In the genomic region with DNA sequence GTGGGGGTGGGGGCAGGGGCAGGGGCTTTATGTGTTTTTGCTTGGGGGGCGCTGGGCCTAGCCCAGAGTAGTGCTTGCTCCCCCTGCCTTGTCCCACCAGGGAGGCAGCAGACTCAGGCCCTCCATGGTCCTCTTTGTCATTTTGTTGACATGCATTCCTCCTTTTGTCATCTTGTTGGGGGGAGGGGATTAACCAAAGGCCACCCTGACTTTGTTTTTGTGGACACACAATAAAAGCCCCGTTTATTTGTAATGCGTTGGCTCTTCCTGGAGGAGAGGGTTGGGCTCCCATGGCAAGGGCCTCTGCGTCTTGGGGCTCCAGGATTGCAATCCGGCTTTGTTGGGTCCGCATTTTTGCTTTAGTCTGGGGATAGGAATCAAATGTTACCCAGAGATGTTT, we compare ENCODE assay signal across 24 cellular contexts. TPM values are rescaled to one million over a fixed set of nuclear protein-coding genes. Genes with fewer than 3 reads are reported as not detected.
DNase-seq lines count a peak whose midpoint lies in the region; ATAC-seq, FAIRE-seq and TF ChIP-seq lines count a peak whose summit lies in the region.
"Had no signal": no experiment of that assay in that cellular context is flagged by ENCODE, and none has a peak within 500 bp of the region (broad histone marks: within the 10 kb centered on the region; RNA-seq: fewer than 3 reads in every experiment).

No MANE protein-coding gene starts in this region.

- FAIRE-seq in frontal cortex (lab: Jason Lieb, UNC) = no peak
- FAIRE-seq: endothelial cell of umbilical vein, GM12892, islet of Langerhans had no signal

- peaks cover 20% of the 10 kb centered on the region for H3K4me1 Mint-ChIP-seq in activated CD4-positive, alpha-beta memory T cell treated with anti-CD3 and anti-CD28 coated beads for 36 hours (ENCODE audit: low read depth)
- H3K4me1 Mint-ChIP-seq in activated CD4-positive, alpha-beta memory T cell treated with anti-CD3 and anti-CD28 coated beads, Interleukin-2, amount 10 ng/mL, durations not matched to agents 7 days and 5 days = peaks cover 24% of the 10 kb centered on the region
- H3K4me1 Mint-ChIP-seq in WTC11 = peaks cover 26% of the 10 kb centered on the region
- peaks cover 31% of the 10 kb centered on the region for H3K4me1 Mint-ChIP-seq in stimulated activated effector memory CD8-positive, alpha-beta T cell treated with anti-CD3 and anti-CD28 coated beads, Interleukin-12 subunit alpha, Interleukin-12 subunit beta, amount 100 ng/mL, for 72 hours

- H3K36me3 Mint-ChIP-seq in activated CD4-positive, alpha-beta memory T cell treated with anti-CD3 and anti-CD28 coated beads for 36 hours = peaks cover 8% of the 10 kb centered on the region
- H3K36me3 Mint-ChIP-seq in activated CD4-positive, alpha-beta memory T cell treated with anti-CD3 and anti-CD28 coated beads, Interleukin-2, amount 10 ng/mL, durations not matched to agents 7 days and 5 days (ENCODE audit: low read depth) = peaks cover 2% of the 10 kb centered on the region
- H3K36me3 Mint-ChIP-seq in WTC11 = peaks cover 9% of the 10 kb centered on the region
- H3K36me3 Mint-ChIP-seq in stimulated activated effector memory CD8-positive, alpha-beta T cell treated with anti-CD3 and anti-CD28 coated beads, Interleukin-12 subunit alpha, Interleukin-12 subunit beta, amount 100 ng/mL, for 72 hours = peaks cover 56% of the 10 kb centered on the region

- no peak for ATAC-seq in WTC11
- no peak for ATAC-seq in stimulated activated effector memory CD8-positive, alpha-beta T cell treated with anti-CD3 and anti-CD28 coated beads, Interleukin-12 subunit alpha, Interleukin-12 subunit beta, amount 100 ng/mL, for 72 hours
- ATAC-seq: heart right ventricle had no signal

- H3K4me1 ChIP-seq in iPS-18a (ENCODE audit: control insufficient read depth, low read depth, low read length) = peaks cover 8% of the 10 kb centered on the region

- POLR2A ChIA-PET in activated CD4-positive, alpha-beta memory T cell treated with anti-CD3 and anti-CD28 coated beads for 36 hours (lab: Charles Lee) = no interaction called here
- POLR2A ChIA-PET in activated CD4-positive, alpha-beta memory T cell treated with anti-CD3 and anti-CD28 coated beads, Interleukin-2, amount 10 ng/mL, durations not matched to agents 7 days and 5 days (lab: Charles Lee) = interaction anchor here (1.2 to 1.4 kb wide), 2 partner anchors 29 to 32 kb away, joined by 3 to 4 read pairs; no protein-coding TSS in a partner anchor
- POLR2A ChIA-PET in WTC11 (lab: Charles Lee) = interaction anchor here (0.6 to 3.3 kb wide), 4 partner anchors 8 to 574 kb away, joined by 4 to 13 read pairs (median 6); no protein-coding TSS in a partner anchor

- peak overlapping the region; percentile 52 for H3K9ac ChIP-seq in iPS-18a (ENCODE audit: low read length)

- no peaks in the 10 kb centered on the region for H3K36me3 ChIP-seq in iPS-18a (ENCODE audit: control insufficient read depth, low read depth, low read length)

- no peak for DNase-seq in activated CD4-positive, alpha-beta memory T cell treated with anti-CD3 and anti-CD28 coated beads for 36 hours
- DNase-seq in activated CD4-positive, alpha-beta memory T cell treated with anti-CD3 and anti-CD28 coated beads, Interleukin-2, amount 10 ng/mL, durations not matched to agents 7 days and 5 days = no peak
- no peak for DNase-seq in WTC11 (ENCODE audit: low spot score)
- DNase-seq in stimulated activated effector memory CD8-positive, alpha-beta T cell treated with anti-CD3 and anti-CD28 coated beads, Interleukin-12 subunit alpha, Interleukin-12 subunit beta, amount 100 ng/mL, for 72 hours (ENCODE audit: low spot score in 2 of 2) = no peak
- no peak for DNase-seq in frontal cortex (ENCODE audit: low spot score in 2 of 2)
- DNase-seq in DMS 273 treated with DMSO at 0.1 percent for 48 hours (lab: John Stamatoyannopoulos, UW) = no peak
- DNase-seq in stimulated activated CD4-positive, alpha-beta T cell treated with anti-CD3 and anti-CD28 coated beads, Interleukin-2, amount 100 ng/mL, for 24 hours = no peak
- DNase-seq: activated CD4-positive, alpha-beta T cell treated with anti-CD3 and anti-CD28 coated beads, Interleukin-2, amount 10 ng/mL, durations not matched to agents 7 days and 5 days; cortex of kidney; DMS79; GM23248; heart right ventricle; MG63; NCI-H1436 treated with DMSO at 0.1 percent for 48 hours; NCI-H524; SK-N-SH; stimulated activated CD4-positive, alpha-beta T cell treated with anti-CD3 and anti-CD28 coated beads, Interleukin-4, amount 100 ng/mL, for 4 hours; stomach; upper lobe of left lung had no signal

- peak overlapping the region; percentile 47 for H3K4me3 ChIP-seq in iPS-18a (ENCODE audit: low read length)
- H3K4me3 ChIP-seq: MG63 had no signal

- H3K9me3 ChIP-seq in iPS-18a (ENCODE audit: control insufficient read depth, low read depth, low read length) = no peaks in the 10 kb centered on the region
- H3K9me3 ChIP-seq: MG63, SK-N-SH, stomach had no signal

- TF ChIP-seq CTCF in WTC11 (IDR thresholded peaks at IDR 0.05) = no peak

- no peak overlapping the region for H3K27ac Mint-ChIP-seq in activated CD4-positive, alpha-beta memory T cell treated with anti-CD3 and anti-CD28 coated beads for 36 hours
- no peak overlapping the region for H3K27ac Mint-ChIP-seq in activated CD4-positive, alpha-beta memory T cell treated with anti-CD3 and anti-CD28 coated beads, Interleukin-2, amount 10 ng/mL, durations not matched to agents 7 days and 5 days
- H3K27ac Mint-ChIP-seq in WTC11 = peak overlapping the region; percentile 72; the same call in 1 of the 2 replicates
- H3K27ac Mint-ChIP-seq in stimulated activated effector memory CD8-positive, alpha-beta T cell treated with anti-CD3 and anti-CD28 coated beads, Interleukin-12 subunit alpha, Interleukin-12 subunit beta, amount 100 ng/mL, for 72 hours = peak overlapping the region; percentile 91

- H3K4me3 Mint-ChIP-seq in activated CD4-positive, alpha-beta memory T cell treated with anti-CD3 and anti-CD28 coated beads for 36 hours = peak overlapping the region; percentile 26
- no peak overlapping the region for H3K4me3 Mint-ChIP-seq in activated CD4-positive, alpha-beta memory T cell treated with anti-CD3 and anti-CD28 coated beads, Interleukin-2, amount 10 ng/mL, durations not matched to agents 7 days and 5 days
- H3K4me3 Mint-ChIP-seq in WTC11 = peak overlapping the region; percentile 18; the same call in 1 of the 2 replicates
- H3K4me3 Mint-ChIP-seq in stimulated activated effector memory CD8-positive, alpha-beta T cell treated with anti-CD3 and anti-CD28 coated beads, Interleukin-12 subunit alpha, Interleukin-12 subunit beta, amount 100 ng/mL, for 72 hours = peak overlapping the region; percentile 83

- peak overlapping the region; percentile 75 for H3K27ac ChIP-seq in iPS-18a (ENCODE audit: low read length)
- H3K27ac ChIP-seq: GM23248, upper lobe of left lung had no signal

- H3K27me3 ChIP-seq in iPS-18a (ENCODE audit: control insufficient read depth, insufficient read depth, low read length) = no peaks in the 10 kb centered on the region
- H3K27me3 ChIP-seq: heart right ventricle, MG63, stomach, upper lobe of left lung had no signal

- CTCF ChIA-PET in activated CD4-positive, alpha-beta memory T cell treated with anti-CD3 and anti-CD28 coated beads for 36 hours (lab: Charles Lee) = interaction anchor here (2.4 kb wide), 1 partner anchor 8 kb away, joined by 10 read pairs; no protein-coding TSS in a partner anchor
- CTCF ChIA-PET in activated CD4-positive, alpha-beta memory T cell treated with anti-CD3 and anti-CD28 coated beads, Interleukin-2, amount 10 ng/mL, durations not matched to agents 7 days and 5 days (lab: Charles Lee) = no interaction called here
- CTCF ChIA-PET in WTC11 (lab: Charles Lee) = interaction anchor here (3.9 kb wide), 1 partner anchor 7 kb away, joined by 43 read pairs; a partner anchor contains a TSS

- no peaks in the 10 kb centered on the region for H3K9me3 Mint-ChIP-seq in activated CD4-positive, alpha-beta memory T cell treated with anti-CD3 and anti-CD28 coated beads for 36 hours
- no peaks in the 10 kb centered on the region for H3K9me3 Mint-ChIP-seq in activated CD4-positive, alpha-beta memory T cell treated with anti-CD3 and anti-CD28 coated beads, Interleukin-2, amount 10 ng/mL, durations not matched to agents 7 days and 5 days
- H3K9me3 Mint-ChIP-seq in WTC11 = no peaks in the 10 kb centered on the region
- no peaks in the 10 kb centered on the region for H3K9me3 Mint-ChIP-seq in stimulated activated effector memory CD8-positive, alpha-beta T cell treated with anti-CD3 and anti-CD28 coated beads, Interleukin-12 subunit alpha, Interleukin-12 subunit beta, amount 100 ng/mL, for 72 hours
- H3K9me3 Mint-ChIP-seq: activated CD4-positive, alpha-beta T cell treated with anti-CD3 and anti-CD28 coated beads, Interleukin-2, amount 10 ng/mL, durations not matched to agents 7 days and 5 days; T-helper 2 cell treated with Interferon-gamma antibody and Interleukin-4, amounts not matched to agents 5 μg/mL and 100 μg/mL, for 36 hours had no signal

- H3K27me3 Mint-ChIP-seq in activated CD4-positive, alpha-beta memory T cell treated with anti-CD3 and anti-CD28 coated beads for 36 hours = no peaks in the 10 kb centered on the region
- no peaks in the 10 kb centered on the region for H3K27me3 Mint-ChIP-seq in activated CD4-positive, alpha-beta memory T cell treated with anti-CD3 and anti-CD28 coated beads, Interleukin-2, amount 10 ng/mL, durations not matched to agents 7 days and 5 days
- peaks cover 5% of the 10 kb centered on the region; the same call in 1 of the 2 replicates for H3K27me3 Mint-ChIP-seq in WTC11 (ENCODE audit: low read depth)
- H3K27me3 Mint-ChIP-seq: activated CD4-positive, alpha-beta T cell treated with anti-CD3 and anti-CD28 coated beads, Interleukin-2, amount 10 ng/mL, durations not matched to agents 7 days and 5 days had no signal

- intact Hi-C loops in activated CD4-positive, alpha-beta memory T cell treated with anti-CD3 and anti-CD28 coated beads for 36 hours (cut with micrococcal nuclease) = no loop called here

RNA-seq across cellular contexts. Expression of a gene that starts 2.2 kb away (rescaled TPM):
- total RNA-seq in activated CD4-positive, alpha-beta memory T cell treated with anti-CD3 and anti-CD28 coated beads for 36 hours = 10 to 100 TPM; 75.8 to 79.1 TPM
- 10 to 100 TPM; 65.5 to 66.0 TPM for total RNA-seq in activated CD4-positive, alpha-beta memory T cell treated with anti-CD3 and anti-CD28 coated beads, Interleukin-2, amount 10 ng/mL, durations not matched to agents 7 days and 5 days
- total RNA-seq in WTC11 (2021) (69.8 to 78.3 TPM (median 72.7 TPM) in 3 replicates), frontal cortex (13.9 TPM)

RNA-seq across cellular contexts. Expression of a gene that starts 6.8 kb away (rescaled TPM):
- total RNA-seq in activated CD4-positive, alpha-beta memory T cell treated with anti-CD3 and anti-CD28 coated beads for 36 hours = 1,000 to 10,000 TPM; 1,023 to 1,032 TPM
- total RNA-seq in activated CD4-positive, alpha-beta memory T cell treated with anti-CD3 and anti-CD28 coated beads, Interleukin-2, amount 10 ng/mL, durations not matched to agents 7 days and 5 days = 1,000 to 10,000 TPM; 1,571 to 1,579 TPM
- total RNA-seq in WTC11 (2021) = 914 to 1,017 TPM (median 992 TPM) in 3 replicates
- total RNA-seq in frontal cortex = 66.9 TPM

RNA-seq across cellular contexts. Expression of a gene that starts 16.9 kb away (rescaled TPM):
- total RNA-seq in activated CD4-positive, alpha-beta memory T cell treated with anti-CD3 and anti-CD28 coated beads for 36 hours = 1,000 to 10,000 TPM; 3,597 to 3,654 TPM
- 1,000 to 10,000 TPM; 2,958 to 2,962 TPM for total RNA-seq in activated CD4-positive, alpha-beta memory T cell treated with anti-CD3 and anti-CD28 coated beads, Interleukin-2, amount 10 ng/mL, durations not matched to agents 7 days and 5 days
- total RNA-seq in WTC11 (2021) (2,241 to 2,474 TPM (median 2,438 TPM) in 3 replicates), frontal cortex (2,273 TPM)

RNA-seq across cellular contexts. Expression of a gene that starts 27.8 kb away (rescaled TPM):
- 10 to 100 TPM; 12.5 to 13.3 TPM for total RNA-seq in activated CD4-positive, alpha-beta memory T cell treated with anti-CD3 and anti-CD28 coated beads for 36 hours
- 10 to 100 TPM; 23.3 to 23.7 TPM for total RNA-seq in activated CD4-positive, alpha-beta memory T cell treated with anti-CD3 and anti-CD28 coated beads, Interleukin-2, amount 10 ng/mL, durations not matched to agents 7 days and 5 days
- total RNA-seq in WTC11 (2021) = 16.2 to 21.6 TPM (median 21.2 TPM) in 3 replicates
- total RNA-seq in frontal cortex = 4.5 TPM

RNA-seq across cellular contexts. Expression of a gene that starts 30.1 kb away (rescaled TPM):
- 10 to 100 TPM; 58.6 to 66.4 TPM for total RNA-seq in activated CD4-positive, alpha-beta memory T cell treated with anti-CD3 and anti-CD28 coated beads for 36 hours
- total RNA-seq in activated CD4-positive, alpha-beta memory T cell treated with anti-CD3 and anti-CD28 coated beads, Interleukin-2, amount 10 ng/mL, durations not matched to agents 7 days and 5 days = 10 to 100 TPM; 93.7 to 93.9 TPM
- total RNA-seq in WTC11 (2021) (43.5 to 48.6 TPM (median 44.5 TPM) in 3 replicates), frontal cortex (11.0 TPM)

Comparison
In these comparisons a context has a peak if more than half of its experiments do, and no peak if none do; other contexts are left out.
1. H3K27ac Mint-ChIP-seq: peak in WTC11 (single experiment) and stimulated activated effector memory CD8-positive, alpha-beta T cell treated with anti-CD3 and anti-CD28 coated beads, Interleukin-12 subunit alpha, Interleukin-12 subunit beta, amount 100 ng/mL, for 72 hours (single experiment); none in activated CD4-positive, alpha-beta memory T cell treated with anti-CD3 and anti-CD28 coated beads for 36 hours (single experiment) and activated CD4-positive, alpha-beta memory T cell treated with anti-CD3 and anti-CD28 coated beads, Interleukin-2, amount 10 ng/mL, durations not matched to agents 7 days and 5 days (single experiment).
2. RNA of a gene that starts 6.8 kb away (total RNA-seq): 1,571 to 1,579 TPM in activated CD4-positive, alpha-beta memory T cell treated with anti-CD3 and anti-CD28 coated beads, Interleukin-2, amount 10 ng/mL, durations not matched to agents 7 days and 5 days, 1,023 to 1,032 TPM in activated CD4-positive, alpha-beta memory T cell treated with anti-CD3 and anti-CD28 coated beads for 36 hours and 914 to 1,017 TPM in WTC11; 66.9 TPM in frontal cortex (single experiment); every median in the first group is over 10 times any median in the second.